21 cellular contexts compared by ENCODE assay signal in genomic region chr11:1847941-1848639, GRCh38. TPM values are rescaled to one million over a fixed set of nuclear protein-coding genes. Genes with fewer than 3 reads are reported as not detected.
DNase-seq lines count a peak whose midpoint lies in the region; ATAC-seq and TF ChIP-seq lines count a peak whose summit lies in the region.
"Had no signal": no experiment of that assay in that cellular context is flagged by ENCODE, and none has a peak within 500 bp of the region (broad histone marks: within the 10 kb centered on the region; RNA-seq: fewer than 3 reads in every experiment).

No MANE protein-coding gene starts in this region.

- H3K4me3 ChIP-seq in ovary, result no peak overlapping the region
- H3K4me3 ChIP-seq: coronary artery, GM23338, heart left ventricle, mucosa of descending colon, pancreas, suprapubic skin had no signal

- no peak for TF ChIP-seq EP300 in ovary (IDR thresholded peaks at IDR 0.05)

- ATAC-seq in T-cell (replicated peaks in 1 of 4), result no peak
- ATAC-seq: GM23338, heart left ventricle, left ventricle myocardium superior, mucosa of descending colon, pancreas, sciatic nerve had no signal

- TF ChIP-seq CTCF in ovary (IDR thresholded peaks at IDR 0.05), result no peak

- no peak for DNase-seq in activated CD4-positive, alpha-beta T cell treated with anti-CD3 and anti-CD28 coated beads, Interleukin-2, amount 10 ng/mL, durations not matched to agents 7 days and 5 days
- no peak for DNase-seq in activated CD4-positive, alpha-beta T cell treated with anti-CD3 and anti-CD28 coated beads for 4 hours
- DNase-seq in T-cell (no peak), immature natural killer cell (no peak), ovary (peak in 4 of 5 donors; percentile 48 to 75 (median 54)), cerebellum (ENCODE audit: low spot score) (no peak), NCI-H774 (lab: John Stamatoyannopoulos, UW) (no peak), SKM-1 (lab: John Stamatoyannopoulos, UW; ENCODE audit: unreplicated experiment) (no peak)
- DNase-seq: DMS79 treated with DMSO at 0.1 percent for 48 hours, heart left ventricle, left ventricle myocardium superior, NCI-H187 had no signal

- WGBS in ovary, 3 donors, result 31 to 43% (median 33%) methylated on average over 18 of the region's 18 CpGs

- H3K9me3 Mint-ChIP-seq in activated CD4-positive, alpha-beta T cell treated with anti-CD3 and anti-CD28 coated beads, Interleukin-2, amount 10 ng/mL, durations not matched to agents 7 days and 5 days, result no peaks in the 10 kb centered on the region
- H3K9me3 Mint-ChIP-seq in T-cell (no peaks in the 10 kb centered on the region), immature natural killer cell (no peaks in the 10 kb centered on the region)
- H3K9me3 Mint-ChIP-seq: GM23338 had no signal

- POLR2A ChIA-PET in activated CD4-positive, alpha-beta T cell treated with anti-CD3 and anti-CD28 coated beads, Interleukin-2, amount 10 ng/mL, durations not matched to agents 7 days and 5 days (lab: Charles Lee), result interaction anchor here (0.6 kb wide), 1 partner anchor 41 kb away, joined by 3 read pairs; no protein-coding TSS in a partner anchor
- POLR2A ChIA-PET in T-cell (lab: Charles Lee), result no interaction called here

- H3K27me3 Mint-ChIP-seq in activated CD4-positive, alpha-beta T cell treated with anti-CD3 and anti-CD28 coated beads, Interleukin-2, amount 10 ng/mL, durations not matched to agents 7 days and 5 days, result no peaks in the 10 kb centered on the region
- H3K27me3 Mint-ChIP-seq in T-cell (no peaks in the 10 kb centered on the region), immature natural killer cell (ENCODE audit: low read depth in 3 of 3) (peaks cover 19 to 23% (median 21%) of the 10 kb centered on the region in 3 donors)
- H3K27me3 Mint-ChIP-seq: brain had no signal

- peaks cover 92% of the 10 kb centered on the region for H3K4me1 Mint-ChIP-seq in activated CD4-positive, alpha-beta T cell treated with anti-CD3 and anti-CD28 coated beads, Interleukin-2, amount 10 ng/mL, durations not matched to agents 7 days and 5 days
- H3K4me1 Mint-ChIP-seq in T-cell (peaks cover 91 to 95% (median 95%) of the 10 kb centered on the region in 3 donors), immature natural killer cell (peaks cover 70 to 86% of the 10 kb centered on the region in 2 donors)
- H3K4me1 Mint-ChIP-seq: GM23338 had no signal

- peak overlapping the region in 1 of 2 donors; percentile 19 for H3K27ac ChIP-seq in ovary
- H3K27ac ChIP-seq: C4-2B, coronary artery, heart left ventricle, pancreas, suprapubic skin had no signal

- H3K36me3 ChIP-seq in ovary, result no peaks in the 10 kb centered on the region
- H3K36me3 ChIP-seq: heart left ventricle, pancreas, suprapubic skin had no signal

- TF ChIP-seq POLR2A in ovary (IDR thresholded peaks at IDR 0.05), result no peak

- H3K4me3 Mint-ChIP-seq in activated CD4-positive, alpha-beta T cell treated with anti-CD3 and anti-CD28 coated beads, Interleukin-2, amount 10 ng/mL, durations not matched to agents 7 days and 5 days, result no peak overlapping the region
- H3K4me3 Mint-ChIP-seq in T-cell, result peak overlapping the region in 1 of 3 donors; percentile 6
- H3K4me3 Mint-ChIP-seq in immature natural killer cell, result peak overlapping the region in 1 of 5 donors; percentile 48
- H3K4me3 Mint-ChIP-seq: brain, GM23338 had no signal

- H3K9me3 ChIP-seq in ovary, result no peaks in the 10 kb centered on the region
- H3K9me3 ChIP-seq: heart left ventricle, mucosa of descending colon, pancreas, suprapubic skin had no signal

- peaks cover 6% of the 10 kb centered on the region for H3K36me3 Mint-ChIP-seq in activated CD4-positive, alpha-beta T cell treated with anti-CD3 and anti-CD28 coated beads, Interleukin-2, amount 10 ng/mL, durations not matched to agents 7 days and 5 days (ENCODE audit: low read depth)
- H3K36me3 Mint-ChIP-seq in T-cell (peaks cover 2% of the 10 kb centered on the region), immature natural killer cell (no peaks in the 10 kb centered on the region)
- H3K36me3 Mint-ChIP-seq: brain had no signal

- H3K27me3 ChIP-seq in ovary, result no peaks in the 10 kb centered on the region
- H3K27me3 ChIP-seq: heart left ventricle, pancreas, suprapubic skin had no signal

- intact Hi-C loops in ovary (cut with DNase I), result no loop called here

- CTCF ChIA-PET in activated CD4-positive, alpha-beta T cell treated with anti-CD3 and anti-CD28 coated beads, Interleukin-2, amount 10 ng/mL, durations not matched to agents 7 days and 5 days (lab: Charles Lee), result interaction anchor here (0.7 to 3.6 kb wide), 13 partner anchors 10 to 304 kb away, joined by 3 to 20 read pairs (median 5); partner anchors contain the start of gene TNNI2
- CTCF ChIA-PET in T-cell (lab: Charles Lee), result interaction anchor here in 1 of 2 donors (0.6 kb wide), 1 partner anchor 530 kb away, joined by 5 read pairs; no protein-coding TSS in a partner anchor

- H3K4me1 ChIP-seq in ovary (ENCODE audit: insufficient read depth), result peaks cover 15% of the 10 kb centered on the region

- peak overlapping the region; percentile 70 for H3K27ac Mint-ChIP-seq in activated CD4-positive, alpha-beta T cell treated with anti-CD3 and anti-CD28 coated beads, Interleukin-2, amount 10 ng/mL, durations not matched to agents 7 days and 5 days
- H3K27ac Mint-ChIP-seq in T-cell, result peak overlapping the region; percentile 44 to 100
- H3K27ac Mint-ChIP-seq in immature natural killer cell, result peak overlapping the region in 5 of 6 donors; percentile 36 to 65 (median 46)
- H3K27ac Mint-ChIP-seq: GM23338 had no signal

RNA-seq across cellular contexts. Expression of gene LSP1, which starts 4.8 kb away (rescaled TPM):
- total RNA-seq in activated CD4-positive, alpha-beta T cell treated with anti-CD3 and anti-CD28 coated beads, Interleukin-2, amount 10 ng/mL, durations not matched to agents 7 days and 5 days, result 100 to 1,000 TPM; 668 to 687 TPM
- 100 to 1,000 TPM; 286 to 514 (median 375) TPM for total RNA-seq in T-cell
- 100 to 1,000 TPM; 437 to 767 (median 593) TPM for polyA plus RNA-seq in immature natural killer cell
- 10 to 100 TPM in 3 of 7 donors, 1 to 10 TPM in 4; 3.5 to 14.8 (median 9.0) TPM for total RNA-seq in ovary
- 10 to 100 TPM in 1 of 2 donors, 1 to 10 TPM in 1; 6.0 to 22.0 TPM for polyA plus RNA-seq in ovary
- total RNA-seq in cerebellum, result 0.82 TPM
- total RNA-seq: GM23338 had no signal

RNA-seq across cellular contexts. Expression of gene TNNI2, which starts 9.3 kb away (rescaled TPM):
- total RNA-seq in activated CD4-positive, alpha-beta T cell treated with anti-CD3 and anti-CD28 coated beads, Interleukin-2, amount 10 ng/mL, durations not matched to agents 7 days and 5 days, result not detected
- total RNA-seq in T-cell (under 1 TPM in 1 of 5 donors, not detected in 4; 0.39 TPM), ovary (1 to 10 TPM in 1 of 7 donors, under 1 TPM in 2, not detected in 4; 0.61 to 1.2 (median 0.70) TPM), cerebellum (not detected)
- polyA plus RNA-seq in immature natural killer cell (1 to 10 TPM in 1 of 3 donors, under 1 TPM in 1, not detected in 1; 0.54 to 2.0 TPM), ovary (under 1 TPM in 1 of 2 donors, not detected in 1; 0.41 TPM)
- total RNA-seq: GM23338, HT1080, left ventricle myocardium superior, sciatic nerve had no signal
- polyA plus RNA-seq: GM23338 had no signal

RNA-seq across cellular contexts. Expression of gene SYT8, which starts 13.3 kb away (rescaled TPM):
- not detected for total RNA-seq in activated CD4-positive, alpha-beta T cell treated with anti-CD3 and anti-CD28 coated beads, Interleukin-2, amount 10 ng/mL, durations not matched to agents 7 days and 5 days
- total RNA-seq in T-cell (not detected), ovary (1 to 10 TPM in 1 of 7 donors, under 1 TPM in 1, not detected in 5; 0.24 to 2.4 TPM), cerebellum (not detected)
- polyA plus RNA-seq in immature natural killer cell (not detected), ovary (not detected)
- total RNA-seq: GM23338, heart left ventricle, HT1080, left ventricle myocardium superior had no signal
- polyA plus RNA-seq: GM23338 had no signal

RNA-seq across cellular contexts. Expression of gene PRR33, which starts 43.6 kb away (rescaled TPM):
- total RNA-seq in activated CD4-positive, alpha-beta T cell treated with anti-CD3 and anti-CD28 coated beads, Interleukin-2, amount 10 ng/mL, durations not matched to agents 7 days and 5 days, result under 1 TPM in 1 of 2 experiments, not detected in 1; 0.05 TPM
- total RNA-seq in T-cell (under 1 TPM in 2 of 5 donors, not detected in 3; 0.10 to 0.12 TPM), ovary (not detected), cerebellum (not detected)
- polyA plus RNA-seq in immature natural killer cell (under 1 TPM in 1 of 3 donors, not detected in 2; 0.35 TPM), ovary (under 1 TPM in 1 of 2 donors, not detected in 1; 0.01 TPM)
- total RNA-seq: GM23338, HT1080, mucosa of descending colon, pancreas, sciatic nerve, suprapubic skin had no signal
- polyA plus RNA-seq: GM23338, pancreas had no signal

Comparison
In these comparisons a context has a peak if more than half of its experiments do, and no peak if none do; other contexts are left out.
1. DNase-seq: peak in ovary (4 of 5); none in activated CD4-positive, alpha-beta T cell treated with anti-CD3 and anti-CD28 coated beads, Interleukin-2, amount 10 ng/mL, durations not matched to agents 7 days and 5 days (single experiment), activated CD4-positive, alpha-beta T cell treated with anti-CD3 and anti-CD28 coated beads for 4 hours (0 of 2), T-cell (0 of 34), immature natural killer cell (0 of 3), cerebellum (single experiment), NCI-H774 (single experiment) and SKM-1 (single experiment).
2. RNA of gene LSP1, which starts 4.8 kb away (total RNA-seq): 668 to 687 TPM in activated CD4-positive, alpha-beta T cell treated with anti-CD3 and anti-CD28 coated beads, Interleukin-2, amount 10 ng/mL, durations not matched to agents 7 days and 5 days and 286 to 514 TPM in T-cell; 3.5 to 14.8 TPM in ovary and 0.82 TPM in cerebellum (single experiment); every median in the first group is over 10 times any median in the second.
3. Peak in every context shown above with its lines, with median percentiles within 50 percentile points of each other: H3K27ac Mint-ChIP-seq.